In genomic region chr4:96120206-96120605, GRCh38 we compare ENCODE assay signal across 17 cellular contexts.
A peak's percentile ranks its signal among the peaks of the same experiment; 100 is the strongest.
DNase-seq lines count a peak whose midpoint lies in the region; ATAC-seq and TF ChIP-seq lines count a peak whose summit lies in the region.
"Had no signal": no experiment of that assay in that cellular context is flagged by ENCODE, and none has a peak within 500 bp of the region (broad histone marks: within the 10 kb centered on the region; RNA-seq: fewer than 3 reads in every experiment).

No MANE protein-coding gene starts in this region.

- no peaks in the 10 kb centered on the region for H3K4me1 ChIP-seq in IMR-90 (ENCODE audit: control insufficient read depth, insufficient read depth, low read length)
- H3K4me1 ChIP-seq in trophoblast cell (ENCODE audit: control insufficient read depth in 1 of 2, insufficient read depth in 2 of 2, low read length in 2 of 2): no peaks in the 10 kb centered on the region
- H3K4me1 ChIP-seq: BLaER1 had no signal

- TF ChIP-seq POLR2A in IMR-90 (IDR thresholded peaks at IDR 0.05; ENCODE audit: low read depth, low read length): no peak

- no peaks in the 10 kb centered on the region for H3K36me3 Mint-ChIP-seq in endothelial cell (ENCODE audit: low read depth, unreplicated experiment)
- H3K36me3 Mint-ChIP-seq: CD14-positive monocyte; CD4-positive, alpha-beta memory T cell had no signal

- H3K9me3 Mint-ChIP-seq in endothelial cell (ENCODE audit: unreplicated experiment): no peaks in the 10 kb centered on the region

- peak overlapping the region; percentile 32 for H2AFZ ChIP-seq in IMR-90 (replicated peaks; ENCODE audit: low read length, poor library complexity)
- no peak overlapping the region for H2AFZ ChIP-seq in trophoblast cell (ENCODE audit: insufficient read depth, low read length, poor library complexity)

- H3K36me3 ChIP-seq in IMR-90 (ENCODE audit: control insufficient read depth, insufficient read depth, low read length) (no peaks in the 10 kb centered on the region), trophoblast cell (ENCODE audit: control insufficient read depth in 1 of 2, insufficient read depth in 2 of 2, low read length in 2 of 2) (no peaks in the 10 kb centered on the region)
- H3K36me3 ChIP-seq: BLaER1 had no signal

- CTCF ChIA-PET in IMR-90 (lab: Yijun Ruan, JAX): no interaction called here

- no peak overlapping the region for H3K56ac ChIP-seq in IMR-90 (ENCODE audit: extremely low read depth, insufficient read depth, low read length)

- H3K9me3 ChIP-seq in IMR-90 (ENCODE audit: control insufficient read depth, insufficient read depth, low read length): peaks cover 6% of the 10 kb centered on the region; the same call in 1 of the 2 replicates
- H3K9me3 ChIP-seq in trophoblast cell (ENCODE audit: insufficient read depth, low read depth, low read length): no peaks in the 10 kb centered on the region
- H3K9me3 ChIP-seq: BLaER1 had no signal

- H3K27me3 Mint-ChIP-seq in endothelial cell (ENCODE audit: unreplicated experiment): no peaks in the 10 kb centered on the region
- H3K27me3 Mint-ChIP-seq: CD4-positive, alpha-beta memory T cell had no signal

- no peak overlapping the region for H2BK15ac ChIP-seq in IMR-90 (ENCODE audit: low read depth, low read length)

- no peaks in the 10 kb centered on the region for H3K79me2 ChIP-seq in trophoblast cell (ENCODE audit: control insufficient read depth, insufficient read depth, low read length, poor library complexity)

- H3K27ac Mint-ChIP-seq in endothelial cell (ENCODE audit: unreplicated experiment): no peak overlapping the region
- H3K27ac Mint-ChIP-seq: CD14-positive monocyte; CD4-positive, alpha-beta memory T cell; H9 had no signal

- no CpG with 5 or more reads among the region's 1 CpG for WGBS in IMR-90 (ENCODE audit: extremely low coverage in 2 of 2, insufficient read length in 1 of 2), 2 experiments
- no CpG with 5 or more reads among the region's 1 CpG for WGBS in trophoblast cell (ENCODE audit: extremely low coverage, insufficient coverage, insufficient read length)

- no TSS peak for BruUV-seq in IMR-90 (replicated peaks; lab: Mats Ljungman, UMichigan)

- dilution Hi-C loops in IMR-90 (cut with HindIII; ENCODE audit: low sequenced_read_pairs, unreplicated experiment): no loop called here

- H4K5ac ChIP-seq in IMR-90 (ENCODE audit: low read depth, low read length): no peak overlapping the region

- H3K4me2 ChIP-seq in IMR-90 (ENCODE audit: low read depth, low read length) (no peak overlapping the region), trophoblast cell (ENCODE audit: low read length) (no peak overlapping the region)
- H3K4me2 ChIP-seq: BLaER1 had no signal

- no peak overlapping the region for H2BK5ac ChIP-seq in IMR-90 (ENCODE audit: low read depth, low read length, poor library complexity, severe bottlenecking)
- H2BK5ac ChIP-seq in trophoblast cell (ENCODE audit: low read depth, low read length, poor library complexity): no peak overlapping the region

- H4K91ac ChIP-seq in IMR-90 (ENCODE audit: insufficient read depth, low read depth, low read length) (no peak overlapping the region), trophoblast cell (ENCODE audit: low read depth, low read length) (no peak overlapping the region)

- H3K4me1 Mint-ChIP-seq in endothelial cell (ENCODE audit: unreplicated experiment): no peaks in the 10 kb centered on the region
- H3K4me1 Mint-ChIP-seq: CD14-positive monocyte; CD4-positive, alpha-beta memory T cell; H9 had no signal

- no peak overlapping the region for H2BK20ac ChIP-seq in IMR-90 (ENCODE audit: low read depth, low read length)

- H3K4me3 ChIP-seq in IMR-90 (ENCODE audit: insufficient read depth, low read depth, low read length): no peak overlapping the region
- H3K4me3 ChIP-seq in fibroblast of mammary gland (ENCODE audit: control insufficient read depth, low read depth, low read length): no peak overlapping the region
- H3K4me3 ChIP-seq in trophoblast cell (ENCODE audit: low read depth, low read length): no peak overlapping the region
- H3K4me3 ChIP-seq: BLaER1 had no signal

- POLR2A ChIA-PET in IMR-90 (lab: Charles Lee; ENCODE audit: unreplicated experiment): no interaction called here

- no peaks in the 10 kb centered on the region for H3K79me1 ChIP-seq in IMR-90 (ENCODE audit: low read depth in 1 of 2, low read length in 2 of 2)
- no peaks in the 10 kb centered on the region for H3K79me1 ChIP-seq in trophoblast cell (ENCODE audit: low read length)

- H3K9ac ChIP-seq in IMR-90 (ENCODE audit: low read depth, low read length) (no peak overlapping the region), trophoblast cell (ENCODE audit: low read length) (peak overlapping the region; percentile 66)
- H3K9ac ChIP-seq: BLaER1 had no signal

- DNase-seq in IMR-90 (no peak), amniotic epithelial cell (ENCODE audit: low read depth) (peak; percentile 10), fibroblast of mammary gland (ENCODE audit: low read depth) (peak; percentile 4), trophoblast cell (no peak), endothelial cell (ENCODE audit: low spot score) (no peak), RKO (ENCODE audit: low spot score) (no peak), cortex of kidney (lab: John Stamatoyannopoulos, UW) (no peak)
- no peak for DNase-seq in stimulated activated naive CD4-positive, alpha-beta T cell (lab: John Stamatoyannopoulos, UW)
- DNase-seq: 8988T; CD4-positive, alpha-beta memory T cell; DMS153; DMS79; GDM1; H9 had no signal

- no peak overlapping the region for H3K4me3 Mint-ChIP-seq in endothelial cell (ENCODE audit: unreplicated experiment)
- H3K4me3 Mint-ChIP-seq: CD14-positive monocyte; CD4-positive, alpha-beta memory T cell; H9 had no signal

- no peak overlapping the region for H2BK12ac ChIP-seq in trophoblast cell (ENCODE audit: low read length)

- H2BK120ac ChIP-seq in IMR-90 (ENCODE audit: low read depth, low read length): no peak overlapping the region
- no peak overlapping the region for H2BK120ac ChIP-seq in trophoblast cell (ENCODE audit: insufficient read depth, low read length, poor library complexity)

- intact Hi-C loops in IMR-90 (cut with micrococcal nuclease): no loop called here

- in situ Hi-C loops in IMR-90 (cut with MboI; ENCODE audit: low sequenced_read_pairs): no loop called here

- no peak overlapping the region for H3K4ac ChIP-seq in IMR-90 (ENCODE audit: low read depth, low read length)
- H3K4ac ChIP-seq in trophoblast cell (ENCODE audit: low read depth, low read length): no peak overlapping the region

- H3K27ac ChIP-seq in IMR-90 (ENCODE audit: insufficient read depth, low read length) (no peak overlapping the region), trophoblast cell (ENCODE audit: low read depth, low read length) (no peak overlapping the region)
- H3K27ac ChIP-seq: BLaER1, HL-60 had no signal

- H2AK9ac ChIP-seq in IMR-90 (replicated peaks; ENCODE audit: low read depth, low read length, poor library complexity): no peak overlapping the region

- TF ChIP-seq CTCF in IMR-90 (conservative IDR thresholded peaks at IDR 0.05; ENCODE audit: low read depth, low read length) (no peak), fibroblast of mammary gland (conservative IDR thresholded peaks at IDR 0.05; ENCODE audit: control insufficient read depth, insufficient read depth, low read depth, low read length) (no peak), endothelial cell (IDR thresholded peaks at IDR 0.05; ENCODE audit: unreplicated experiment) (no peak)

- no peaks in the 10 kb centered on the region for H3K27me3 ChIP-seq in IMR-90 (ENCODE audit: control insufficient read depth, insufficient read depth, low read length)
- no peaks in the 10 kb centered on the region for H3K27me3 ChIP-seq in trophoblast cell (ENCODE audit: insufficient read depth, low read length)
- H3K27me3 ChIP-seq: BLaER1 had no signal

- no peaks in the 10 kb centered on the region for H3K9me1 ChIP-seq in IMR-90 (ENCODE audit: insufficient read depth, low read length)

- H3K18ac ChIP-seq in IMR-90 (ENCODE audit: low read depth, low read length) (no peak overlapping the region), trophoblast cell (ENCODE audit: low read length) (no peak overlapping the region)

- no peak for TF ChIP-seq RAD21 in IMR-90 (IDR thresholded peaks at IDR 0.05; ENCODE audit: low read length)

- H4K8ac ChIP-seq in IMR-90 (ENCODE audit: low read depth in 2 of 2, low read length in 2 of 2) (no peak overlapping the region), trophoblast cell (ENCODE audit: low read depth, low read length) (no peak overlapping the region)

- H2AK5ac ChIP-seq in IMR-90 (ENCODE audit: low read depth, low read length) (no peak overlapping the region), trophoblast cell (ENCODE audit: low read length) (no peak overlapping the region)

- no peak overlapping the region for H4K12ac ChIP-seq in trophoblast cell (ENCODE audit: low read depth, low read length)

- no peak for ATAC-seq in IMR-90 (ENCODE audit: low read depth)

- H4K20me1 ChIP-seq in IMR-90 (ENCODE audit: insufficient read depth, low read length): no peaks in the 10 kb centered on the region
- H4K20me1 ChIP-seq: BLaER1 had no signal

- H3K14ac ChIP-seq in IMR-90 (replicated peaks; ENCODE audit: low read depth, low read length) (no peak overlapping the region), trophoblast cell (ENCODE audit: low read length) (no peak overlapping the region)

- H3K23ac ChIP-seq in IMR-90 (ENCODE audit: low read depth, low read length) (no peak overlapping the region), trophoblast cell (ENCODE audit: low read length) (peak overlapping the region; percentile 30)

TF ChIP-seq in IMR-90, 13 proteins besides CTCF, POLR2A, EP300 and RAD21 (continues in another document):
- TF ChIP-seq RFX5 (IDR thresholded peaks at IDR 0.05; ENCODE audit: low read depth, low read length): no peak
- no peak for TF ChIP-seq MAFK (IDR thresholded peaks at IDR 0.05; ENCODE audit: low read depth, low read length)
- no peak for TF ChIP-seq MXI1 (IDR thresholded peaks at IDR 0.05; ENCODE audit: borderline replicate concordance, low read depth, low read length)
- TF ChIP-seq BHLHE40 (IDR thresholded peaks at IDR 0.05; ENCODE audit: low read depth, low read length): no peak
- no peak for TF ChIP-seq MAZ (IDR thresholded peaks at IDR 0.05; ENCODE audit: borderline replicate concordance, low read depth, low read length)
- no peak for TF ChIP-seq SMC3 (IDR thresholded peaks at IDR 0.05; ENCODE audit: low read depth, low read length)
- no peak for TF ChIP-seq USF2 (IDR thresholded peaks at IDR 0.05; ENCODE audit: low read depth, low read length)
- TF ChIP-seq CEBPB (IDR thresholded peaks at IDR 0.05; ENCODE audit: low read depth, low read length): no peak
- TF ChIP-seq RCOR1 (IDR thresholded peaks at IDR 0.05; ENCODE audit: insufficient replicate concordance, low read length): no peak
- TF ChIP-seq NFE2L2 (IDR thresholded peaks at IDR 0.05; ENCODE audit: low read depth, low read length): no peak
- TF ChIP-seq FOS (IDR thresholded peaks at IDR 0.05; ENCODE audit: low read depth, low read length): no peak

Comparison
In these comparisons a context has a peak if more than half of its experiments do, and no peak if none do; other contexts are left out.
1. DNase-seq: peak in amniotic epithelial cell (single experiment) and fibroblast of mammary gland (single experiment); none in IMR-90 (single experiment), trophoblast cell (0 of 2), endothelial cell (single experiment), RKO (single experiment), stimulated activated naive CD4-positive, alpha-beta T cell (0 of 6) and cortex of kidney (single experiment).